2 cellular contexts compared by ENCODE assay signal in the genomic region with DNA sequence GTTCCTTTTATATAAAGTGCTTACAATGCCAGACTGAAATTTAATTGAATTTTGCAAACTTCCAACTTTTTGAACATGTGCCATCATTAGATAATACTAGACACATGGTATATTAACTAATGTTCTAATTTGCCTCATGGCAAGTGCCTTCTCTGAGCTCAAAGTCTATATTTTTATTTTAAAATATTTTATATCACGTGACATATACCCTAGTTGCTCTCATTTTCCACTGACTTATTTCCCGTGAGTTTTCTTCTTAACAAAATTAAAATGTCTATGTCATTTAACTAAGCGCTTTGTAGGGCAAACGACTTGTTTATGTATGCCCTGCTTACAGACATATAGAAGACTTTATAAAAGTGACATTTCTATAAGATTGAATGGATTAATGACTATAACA.
TF ChIP-seq lines count a peak whose summit lies in the region.

No MANE protein-coding gene starts in this region.

TF ChIP-seq in HepG2, 621 proteins besides CTCF, POLR2A, EP300 and RAD21:
- TF ChIP-seq ZNF768 (CRISPR knock-in tag; IDR thresholded peaks at IDR 0.05) (no peak), TEAD2 (CRISPR knock-in tag; IDR thresholded peaks at IDR 0.05) (no peak), ZNF644 (CRISPR knock-in tag; IDR thresholded peaks at IDR 0.05; ENCODE audit: low read depth) (no peak), ZNF343 (CRISPR knock-in tag; IDR thresholded peaks at IDR 0.05) (no peak), ZSCAN29 (CRISPR knock-in tag; conservative IDR thresholded peaks at IDR 0.05) (no peak), RAD51 (IDR thresholded peaks at IDR 0.05; ENCODE audit: borderline replicate concordance) (peak; percentile 73)
- TF ChIP-seq, protein P1, sequence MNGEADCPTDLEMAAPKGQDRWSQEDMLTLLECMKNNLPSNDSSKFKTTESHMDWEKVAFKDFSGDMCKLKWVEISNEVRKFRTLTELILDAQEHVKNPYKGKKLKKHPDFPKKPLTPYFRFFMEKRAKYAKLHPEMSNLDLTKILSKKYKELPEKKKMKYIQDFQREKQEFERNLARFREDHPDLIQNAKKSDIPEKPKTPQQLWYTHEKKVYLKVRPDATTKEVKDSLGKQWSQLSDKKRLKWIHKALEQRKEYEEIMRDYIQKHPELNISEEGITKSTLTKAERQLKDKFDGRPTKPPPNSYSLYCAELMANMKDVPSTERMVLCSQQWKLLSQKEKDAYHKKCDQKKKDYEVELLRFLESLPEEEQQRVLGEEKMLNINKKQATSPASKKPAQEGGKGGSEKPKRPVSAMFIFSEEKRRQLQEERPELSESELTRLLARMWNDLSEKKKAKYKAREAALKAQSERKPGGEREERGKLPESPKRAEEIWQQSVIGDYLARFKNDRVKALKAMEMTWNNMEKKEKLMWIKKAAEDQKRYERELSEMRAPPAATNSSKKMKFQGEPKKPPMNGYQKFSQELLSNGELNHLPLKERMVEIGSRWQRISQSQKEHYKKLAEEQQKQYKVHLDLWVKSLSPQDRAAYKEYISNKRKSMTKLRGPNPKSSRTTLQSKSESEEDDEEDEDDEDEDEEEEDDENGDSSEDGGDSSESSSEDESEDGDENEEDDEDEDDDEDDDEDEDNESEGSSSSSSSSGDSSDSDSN (CRISPR knock-in tag; IDR thresholded peaks at IDR 0.05), result no peak

TF ChIP-seq in K562, 482 proteins besides CTCF, POLR2A, EP300 and RAD21:
- TF ChIP-seq, protein P2, sequence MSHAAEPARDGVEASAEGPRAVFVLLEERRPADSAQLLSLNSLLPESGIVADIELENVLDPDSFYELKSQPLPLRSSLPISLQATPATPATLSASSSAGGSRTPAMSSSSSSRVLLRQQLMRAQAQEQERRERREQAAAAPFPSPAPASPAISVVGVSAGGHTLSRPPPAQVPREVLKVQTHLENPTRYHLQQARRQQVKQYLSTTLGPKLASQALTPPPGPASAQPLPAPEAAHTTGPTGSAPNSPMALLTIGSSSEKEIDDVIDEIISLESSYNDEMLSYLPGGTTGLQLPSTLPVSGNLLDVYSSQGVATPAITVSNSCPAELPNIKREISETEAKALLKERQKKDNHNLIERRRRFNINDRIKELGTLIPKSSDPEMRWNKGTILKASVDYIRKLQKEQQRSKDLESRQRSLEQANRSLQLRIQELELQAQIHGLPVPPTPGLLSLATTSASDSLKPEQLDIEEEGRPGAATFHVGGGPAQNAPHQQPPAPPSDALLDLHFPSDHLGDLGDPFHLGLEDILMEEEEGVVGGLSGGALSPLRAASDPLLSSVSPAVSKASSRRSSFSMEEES (CRISPR knock-in tag; IDR thresholded peaks at IDR 0.05), result peak; percentile 73
- TF ChIP-seq BRCA1 (IDR thresholded peaks at IDR 0.05), result no peak
- TF ChIP-seq BRCA1 (CRISPR knock-in tag; IDR thresholded peaks at IDR 0.05), result no peak
- no peak for TF ChIP-seq FOXJ3 (CRISPR knock-in tag; IDR thresholded peaks at IDR 0.05)
